In the genomic region with DNA sequence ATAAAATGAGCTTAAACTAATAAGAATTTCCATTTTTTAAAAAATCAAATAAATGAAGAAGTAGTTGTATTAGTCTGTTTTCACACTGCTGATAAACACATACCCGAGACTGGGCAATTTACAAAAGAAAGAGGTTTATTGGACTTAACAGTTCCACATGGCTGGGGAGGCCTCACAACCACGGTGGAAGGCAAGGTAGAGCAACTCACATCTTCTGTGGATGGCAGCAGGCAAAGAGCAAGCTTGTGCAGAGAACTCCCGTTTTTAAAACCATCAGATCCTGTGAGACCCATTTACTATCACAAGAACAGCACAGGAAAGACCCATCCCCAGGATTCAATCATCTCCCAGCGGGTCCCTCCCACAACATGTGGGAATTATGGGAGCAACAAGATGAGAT, we compare ENCODE assay signal across 1 cellular context.
TF ChIP-seq lines count a peak whose summit lies in the region.

No MANE protein-coding gene starts in this region.

TF ChIP-seq in K562, 482 proteins besides CTCF, POLR2A, EP300 and RAD21:
- TF ChIP-seq ZNF766 (CRISPR knock-in tag; conservative IDR thresholded peaks at IDR 0.05), result peak; percentile 50; the same call in 1 of the 2 replicates
